Comparison of ENCODE assay signal across 1 cellular context in genomic region chr19:34325961-34326360, GRCh38.
TF ChIP-seq lines count a peak whose summit lies in the region.

No MANE protein-coding gene starts in this region.

TF ChIP-seq in A549, 52 proteins besides CTCF, POLR2A, EP300 and RAD21 (continued from another document):
- TF ChIP-seq CHD4 (IDR thresholded peaks at IDR 0.05; ENCODE audit: borderline replicate concordance) (no peak), MAZ (IDR thresholded peaks at IDR 0.05; ENCODE audit: borderline replicate concordance, low read depth, low read length) (no peak)
